Comparison of ENCODE assay signal across 18 cellular contexts in genomic region chr19:47142779-47143178, GRCh38. TPM values are rescaled to one million over a fixed set of nuclear protein-coding genes. Genes with fewer than 3 reads are reported as not detected.
A peak's percentile ranks its signal among the peaks of the same experiment; 100 is the strongest.
DNase-seq lines count a peak whose midpoint lies in the region; TF ChIP-seq lines count a peak whose summit lies in the region.
"Had no signal": no experiment of that assay in that cellular context is flagged by ENCODE, and none has a peak within 500 bp of the region (broad histone marks: within the 10 kb centered on the region; RNA-seq: fewer than 3 reads in every experiment).

No MANE protein-coding gene starts in this region.

- H3K27ac ChIP-seq in GM23248: peak overlapping the region; percentile 31

- DNase-seq in AG10803 (ENCODE audit: low read depth): peak; percentile 57
- peak; percentile 67 for DNase-seq in GM23248
- DNase-seq in astrocyte of the hippocampus (ENCODE audit: low read depth, low spot score): peak; percentile 29
- DNase-seq in NCI-H82 treated with DMSO at 0.1 percent for 48 hours (lab: John Stamatoyannopoulos, UW; ENCODE audit: unreplicated experiment): no peak
- DNase-seq in ureter (ENCODE audit: low spot score): no peak
- no peak for DNase-seq in stimulated activated CD4-positive, alpha-beta T cell treated with anti-CD3 and anti-CD28 coated beads, Interleukin-4, amount 100 ng/mL, for 4 hours
- DNase-seq in T-helper 9 cell: no peak
- DNase-seq: activated CD4-positive, alpha-beta T cell treated with anti-CD3 and anti-CD28 coated beads for 36 hours; activated T-cell treated with anti-CD3 and anti-CD28 coated beads, Interleukin-2, amount 50 U/mL, for 48 hours; aorta; cortex of kidney; DMS153; head of caudate nucleus; kidney; NCI-H2171; stimulated activated naive CD4-positive, alpha-beta T cell treated with Interleukin-2 at 50 U/mL for 16 hours; T-helper 2 cell had no signal

- no peak overlapping the region for H3K9ac ChIP-seq in GM23248

- H3K36me3 Mint-ChIP-seq in nephron (ENCODE audit: low read depth): peaks cover 56% of the 10 kb centered on the region

- peaks cover 100% of the 10 kb centered on the region for H3K79me2 ChIP-seq in GM23248 (ENCODE audit: insufficient read depth)

- peaks cover 28% of the 10 kb centered on the region for H3K4me1 Mint-ChIP-seq in nephron

- in situ Hi-C loops in GM23248 (cut with MboI): no loop called here

- peaks cover 24% of the 10 kb centered on the region for H3F3A ChIP-seq in GM23248 (ENCODE audit: insufficient read depth)

- H3K36me3 ChIP-seq in GM23248 (ENCODE audit: low read depth): peaks cover 20% of the 10 kb centered on the region

- H3K4me2 ChIP-seq in GM23248 (ENCODE audit: unreplicated experiment): peak overlapping the region; percentile 4

- 76 to 83% methylated on average over 5 of the region's 5 CpGs for WGBS in GM23248 (ENCODE audit: low coverage in 1 of 2, low lambda C conversion rate in 2 of 2, missing lambda C conversion rate in 2 of 2), 2 experiments

- H4K20me1 ChIP-seq in GM23248 (ENCODE audit: insufficient read depth): no peaks in the 10 kb centered on the region

- H3K27ac Mint-ChIP-seq in nephron: peak overlapping the region; percentile 18 to 78 (median 36)

- H3K9me3 Mint-ChIP-seq in nephron: no peaks in the 10 kb centered on the region

- H3K27me3 Mint-ChIP-seq in nephron (ENCODE audit: low read depth): no peaks in the 10 kb centered on the region
- H3K27me3 Mint-ChIP-seq: activated CD4-positive, alpha-beta T cell treated with anti-CD3 and anti-CD28 coated beads for 36 hours had no signal

- H3K9me2 ChIP-seq in GM23248 (ENCODE audit: insufficient read depth): no peaks in the 10 kb centered on the region

- TF ChIP-seq CTCF in AG10803 (conservative IDR thresholded peaks at IDR 0.05; ENCODE audit: low read length) (no peak), nephron (IDR thresholded peaks at IDR 0.05; ENCODE audit: unreplicated experiment in 3 of 3) (no peak)

- H3K9me3 ChIP-seq in GM23248 (ENCODE audit: low read depth): no peaks in the 10 kb centered on the region

- no peak overlapping the region for H3K4me3 Mint-ChIP-seq in nephron
- H3K4me3 Mint-ChIP-seq: activated CD4-positive, alpha-beta T cell treated with anti-CD3 and anti-CD28 coated beads for 36 hours had no signal

- H3K4me3 ChIP-seq in AG10803 (ENCODE audit: low read length) (no peak overlapping the region), GM23248 (no peak overlapping the region)

- no peak overlapping the region for H2AFZ ChIP-seq in GM23248

- H3K27me3 ChIP-seq in GM23248 (replicated peaks; ENCODE audit: insufficient read depth): no peaks in the 10 kb centered on the region

- H3K4me1 ChIP-seq in GM23248 (ENCODE audit: insufficient read depth): peaks cover 26% of the 10 kb centered on the region

RNA-seq across cellular contexts. Expression of gene SAE1, which starts 12.1 kb away (rescaled TPM):
- 132 and 177 TPM in 2 replicates for total RNA-seq in GM23248 (2014; rRNA removed; shearing (Covaris generic))
- 143 and 154 TPM in 2 replicates for polyA plus RNA-seq in GM23248 (2016; fragmentation: Nextera tagmentation; extraction: Ambion mirVana)
- total RNA-seq in ureter: 56.9 TPM

RNA-seq across cellular contexts. Expression of gene ZC3H4, which starts 29.2 kb away (rescaled TPM):
- 9.1 and 9.9 TPM in 2 replicates for total RNA-seq in GM23248 (2014; rRNA removed; shearing (Covaris generic))
- polyA plus RNA-seq in GM23248 (2016; fragmentation: Nextera tagmentation; extraction: Ambion mirVana): 6.0 and 7.0 TPM in 2 replicates
- total RNA-seq in ureter: 55.1 TPM

Comparison
In these comparisons a context has a peak if more than half of its experiments do, and no peak if none do; other contexts are left out.
1. DNase-seq: peak in AG10803 (single experiment), GM23248 (single experiment) and astrocyte of the hippocampus (single experiment); none in NCI-H82 treated with DMSO at 0.1 percent for 48 hours (single experiment), ureter (single experiment), stimulated activated CD4-positive, alpha-beta T cell treated with anti-CD3 and anti-CD28 coated beads, Interleukin-4, amount 100 ng/mL, for 4 hours (0 of 2) and T-helper 9 cell (single experiment).